8 cellular contexts compared by ENCODE assay signal in the genomic region with DNA sequence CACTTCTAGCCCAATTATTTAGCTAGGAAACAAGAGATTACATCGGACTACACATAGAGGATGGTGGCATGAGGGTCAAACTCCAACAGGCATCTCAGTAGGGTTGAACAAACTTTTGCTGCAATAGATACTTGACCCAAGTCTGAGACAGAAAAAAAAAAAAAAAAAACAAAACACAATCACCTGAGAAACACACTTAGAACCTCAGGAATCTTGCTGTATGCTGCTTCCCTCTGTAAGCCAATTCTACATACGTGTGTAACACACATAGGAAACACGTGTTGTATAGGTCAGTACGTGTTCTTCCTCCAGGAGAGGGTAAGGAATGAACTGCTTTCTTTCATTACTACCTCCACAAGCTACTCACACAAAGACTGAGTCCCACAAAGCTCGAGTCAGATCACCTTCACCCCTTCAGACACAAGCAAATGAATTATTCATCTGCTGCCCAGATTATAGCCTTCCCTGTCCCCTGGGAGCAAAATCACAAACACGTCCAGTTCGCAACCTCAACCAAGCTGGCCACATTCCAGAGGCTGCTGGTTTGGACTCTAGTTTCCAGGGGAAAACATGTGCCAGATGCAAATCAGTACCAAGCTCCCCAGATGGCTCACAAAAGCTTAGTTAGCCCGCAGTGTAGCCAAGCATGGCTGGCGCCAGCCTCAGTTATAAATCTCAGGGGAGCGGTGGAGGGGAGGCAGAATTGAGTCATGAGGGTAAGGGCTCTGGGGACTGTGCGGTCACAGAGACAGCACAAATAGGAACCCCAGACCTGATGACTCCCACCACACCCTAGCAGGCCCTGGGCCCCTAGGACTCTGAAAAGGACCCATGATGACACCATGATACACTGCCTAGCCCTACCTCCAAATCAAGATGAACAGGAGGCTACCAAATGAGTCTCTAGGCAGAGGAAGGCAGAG. TPM values are rescaled to one million over a fixed set of nuclear protein-coding genes. Genes with fewer than 3 reads are reported as not detected.
DNase-seq lines count a peak whose midpoint lies in the region; ATAC-seq and TF ChIP-seq lines count a peak whose summit lies in the region.

No MANE protein-coding gene starts in this region.

- H3K9me3 Mint-ChIP-seq in natural killer cell: no peaks in the 10 kb centered on the region

- no peaks in the 10 kb centered on the region for H3K27me3 Mint-ChIP-seq in natural killer cell (ENCODE audit: low read depth in 2 of 2)

- DNase-seq in AG09319 (ENCODE audit: extremely low read depth, low read depth) (peak; percentile 86), NCI-H69 (lab: John Stamatoyannopoulos, UW) (peak; percentile 97), epidermal melanocyte (ENCODE audit: insufficient read length, low spot score) (peak; percentile 83), natural killer cell (no peak), ecto neural progenitor cell (ENCODE audit: low spot score) (no peak), SHP77 (lab: John Stamatoyannopoulos, UW) (no peak)

- peaks cover 45 to 64% of the 10 kb centered on the region in 2 donors for H3K4me1 Mint-ChIP-seq in natural killer cell

- peak overlapping the region in 1 of 2 donors; percentile 66 for H3K27ac Mint-ChIP-seq in natural killer cell

- intact Hi-C loops in natural killer cell (cut with micrococcal nuclease): no loop called here

- peak; percentile 96 for ATAC-seq in GM18511 (IDR thresholded peaks at IDR 0.05; ENCODE audit: unreplicated experiment)
- peak; percentile 89 for ATAC-seq in HG02885 (IDR thresholded peaks at IDR 0.05; ENCODE audit: poor library complexity, unreplicated experiment)
- ATAC-seq in natural killer cell: peak; percentile 24 to 41 (median 36)

- peaks cover 3% of the 10 kb centered on the region for H3K36me3 Mint-ChIP-seq in natural killer cell

- TF ChIP-seq CTCF in AG09319 (IDR thresholded peaks at IDR 0.05; ENCODE audit: low read depth, low read length) (no peak), natural killer cell (IDR thresholded peaks at IDR 0.05) (no peak)

- no peak overlapping the region for H3K4me3 Mint-ChIP-seq in natural killer cell

RNA-seq across cellular contexts. Expression of a gene that starts 15.1 kb away (rescaled TPM):
- 100 to 1,000 TPM; 324 to 488 (median 428) TPM for total RNA-seq in natural killer cell

Comparison
In these comparisons a context has a peak if more than half of its experiments do, and no peak if none do; other contexts are left out.
1. DNase-seq: peak in AG09319 (single experiment), NCI-H69 (single experiment) and epidermal melanocyte (single experiment); none in natural killer cell (single experiment), ecto neural progenitor cell (single experiment) and SHP77 (0 of 2).
2. ATAC-seq: peak in every context shown above with its lines; median percentile 96 in GM18511; 89 in HG02885; 36 in natural killer cell.